ENCODE assay signal across 9 cellular contexts in the genomic region with DNA sequence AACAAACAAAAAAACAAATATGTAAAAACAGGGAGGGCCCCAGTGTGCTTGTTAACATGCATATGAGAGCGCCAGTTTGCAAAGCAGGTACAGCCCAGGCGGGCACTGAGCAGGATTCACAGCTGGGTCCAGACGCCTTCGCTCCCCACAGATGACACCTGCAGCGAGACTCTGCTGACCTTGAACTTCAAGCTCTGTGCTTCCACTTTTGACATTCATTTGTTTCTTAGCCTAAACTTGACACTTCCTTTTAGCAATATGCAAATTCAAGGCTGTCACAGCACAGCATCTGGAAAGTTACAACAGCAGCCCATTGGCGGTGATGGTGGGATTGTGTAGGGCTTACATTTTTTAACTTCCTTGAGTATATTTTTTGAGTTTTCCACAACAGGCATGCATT.
DNase-seq lines count a peak whose midpoint lies in the region; ATAC-seq and FAIRE-seq lines count a peak whose summit lies in the region.
"Had no signal": no experiment of that assay in that cellular context is flagged by ENCODE, and none has a peak within 500 bp of the region (broad histone marks: within the 10 kb centered on the region; RNA-seq: fewer than 3 reads in every experiment).

No MANE protein-coding gene starts in this region.

- peak; percentile 9 for DNase-seq in stimulated activated naive CD8-positive, alpha-beta T cell treated with anti-CD3 and anti-CD28 coated beads, Interleukin-15, Interleukin-2, amounts not matched to agents 100 U/mL and 50 U/mL, for 24 hours
- no peak for DNase-seq in stimulated activated naive CD8-positive, alpha-beta T cell treated with anti-CD3 and anti-CD28 coated beads, Interleukin-15, amount 100 ng/mL, for 72 hours
- DNase-seq in MV-4-11 (lab: John Stamatoyannopoulos, UW), result peak; percentile 71
- no peak for DNase-seq in SHP77 treated with DMSO at 0.1 percent for 48 hours (lab: John Stamatoyannopoulos, UW)
- DNase-seq in epidermal melanocyte (ENCODE audit: insufficient read length, low spot score), result no peak
- no peak for DNase-seq in HTR-8/SVneo (ENCODE audit: insufficient read length, low spot score)
- no peak for DNase-seq in NCI-H69 (lab: John Stamatoyannopoulos, UW)
- DNase-seq: activated effector memory CD4-positive, alpha-beta T cell treated with anti-CD3 and anti-CD28 coated beads, Interleukin-2, amount 50 U/mL, for 16 hours had no signal

- no peak overlapping the region for H3K27ac Mint-ChIP-seq in stimulated activated naive CD8-positive, alpha-beta T cell treated with anti-CD3 and anti-CD28 coated beads, Interleukin-15, amount 100 ng/mL, for 72 hours

- H3K4me1 Mint-ChIP-seq in stimulated activated naive CD8-positive, alpha-beta T cell treated with anti-CD3 and anti-CD28 coated beads, Interleukin-15, amount 100 ng/mL, for 72 hours, result no peaks in the 10 kb centered on the region

- ATAC-seq in stimulated activated naive CD8-positive, alpha-beta T cell treated with anti-CD3 and anti-CD28 coated beads, Interleukin-15, Interleukin-2, amounts not matched to agents 100 U/mL and 50 U/mL, for 24 hours, result no peak
- ATAC-seq in stimulated activated naive CD8-positive, alpha-beta T cell treated with anti-CD3 and anti-CD28 coated beads, Interleukin-15, amount 100 ng/mL, for 72 hours, result no peak
- peak; percentile 90 for ATAC-seq in HG02840 (IDR thresholded peaks at IDR 0.05; ENCODE audit: low FRiP score, unreplicated experiment)

- H3K9me3 Mint-ChIP-seq in stimulated activated naive CD8-positive, alpha-beta T cell treated with anti-CD3 and anti-CD28 coated beads, Interleukin-15, amount 100 ng/mL, for 72 hours, result no peaks in the 10 kb centered on the region

- FAIRE-seq in HTR-8/SVneo (lab: Jason Lieb, UNC), result no peak

- H3K4me3 Mint-ChIP-seq in stimulated activated naive CD8-positive, alpha-beta T cell treated with anti-CD3 and anti-CD28 coated beads, Interleukin-15, amount 100 ng/mL, for 72 hours, result no peak overlapping the region

- no peaks in the 10 kb centered on the region for H3K27me3 Mint-ChIP-seq in stimulated activated naive CD8-positive, alpha-beta T cell treated with anti-CD3 and anti-CD28 coated beads, Interleukin-15, amount 100 ng/mL, for 72 hours

Comparison
In these comparisons a context has a peak if more than half of its experiments do, and no peak if none do; other contexts are left out.
1. DNase-seq: peak in stimulated activated naive CD8-positive, alpha-beta T cell treated with anti-CD3 and anti-CD28 coated beads, Interleukin-15, Interleukin-2, amounts not matched to agents 100 U/mL and 50 U/mL, for 24 hours (single experiment) and MV-4-11 (single experiment); none in stimulated activated naive CD8-positive, alpha-beta T cell treated with anti-CD3 and anti-CD28 coated beads, Interleukin-15, amount 100 ng/mL, for 72 hours (0 of 2), SHP77 treated with DMSO at 0.1 percent for 48 hours (single experiment), epidermal melanocyte (single experiment), HTR-8/SVneo (single experiment) and NCI-H69 (single experiment).